ENCODE assay signal across 18 cellular contexts in the genomic region with DNA sequence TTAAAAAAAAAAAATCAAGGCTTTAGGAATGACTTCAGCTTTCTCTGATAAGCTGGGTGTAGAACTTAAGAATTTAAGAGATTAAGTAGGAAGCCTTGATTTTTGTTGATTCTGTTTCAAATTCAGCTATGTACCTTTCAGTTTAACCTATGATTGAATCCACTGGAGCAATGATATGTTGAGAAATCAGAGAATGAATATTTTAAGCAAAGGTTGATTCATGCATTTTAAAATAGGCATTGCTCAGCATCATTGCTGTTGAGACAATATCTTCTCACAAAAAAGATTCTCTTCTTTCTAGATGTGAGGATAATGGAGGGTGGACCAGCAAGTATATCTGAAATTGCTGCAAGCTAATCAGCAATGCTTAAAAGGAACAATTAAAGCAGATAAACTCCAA.
"Had no signal": no experiment of that assay in that cellular context is flagged by ENCODE, and none has a peak within 500 bp of the region (broad histone marks: within the 10 kb centered on the region; RNA-seq: fewer than 3 reads in every experiment).

No MANE protein-coding gene starts in this region.

- H3K9me3 Mint-ChIP-seq: activated CD8-positive, alpha-beta T cell treated with anti-CD3 and anti-CD28 coated beads for 36 hours; activated naive CD8-positive, alpha-beta T cell treated with anti-CD3 and anti-CD28 coated beads, Interleukin-2, amount 10 ng/mL, durations not matched to agents 7 days and 5 days; activated T-cell treated with anti-CD3 and anti-CD28 coated beads, Interleukin-2, amount 50 U/mL, for 72 hours; stimulated activated effector memory CD8-positive, alpha-beta T cell treated with anti-CD3 and anti-CD28 coated beads, Interleukin-12 subunit alpha, Interleukin-12 subunit beta, amount 100 ng/mL, for 72 hours had no signal

- H3K36me3 Mint-ChIP-seq: stimulated activated effector memory CD8-positive, alpha-beta T cell treated with anti-CD3 and anti-CD28 coated beads, Interleukin-12 subunit alpha, Interleukin-12 subunit beta, amount 100 ng/mL, for 72 hours had no signal

- H2AFZ ChIP-seq: hepatocyte, parathyroid adenoma had no signal

- H3K27ac Mint-ChIP-seq: activated CD8-positive, alpha-beta T cell treated with anti-CD3 and anti-CD28 coated beads for 36 hours; activated naive CD8-positive, alpha-beta T cell treated with anti-CD3 and anti-CD28 coated beads, Interleukin-2, amount 10 ng/mL, durations not matched to agents 7 days and 5 days; activated T-cell treated with anti-CD3 and anti-CD28 coated beads, Interleukin-2, amount 50 U/mL, for 72 hours; stimulated activated effector memory CD8-positive, alpha-beta T cell treated with anti-CD3 and anti-CD28 coated beads, Interleukin-12 subunit alpha, Interleukin-12 subunit beta, amount 100 ng/mL, for 72 hours had no signal

- H3K79me2 ChIP-seq: hepatocyte, parathyroid adenoma had no signal

- H3K4me1 ChIP-seq: colonic mucosa had no signal

- H3K4me1 Mint-ChIP-seq: neural crest cell; stimulated activated effector memory CD8-positive, alpha-beta T cell treated with anti-CD3 and anti-CD28 coated beads, Interleukin-12 subunit alpha, Interleukin-12 subunit beta, amount 100 ng/mL, for 72 hours had no signal

- H3K27ac ChIP-seq: cardiac muscle cell, colonic mucosa, parathyroid adenoma, upper lobe of right lung had no signal

- DNase-seq: activated CD4-positive, alpha-beta T cell treated with anti-CD3 and anti-CD28 coated beads for 4 hours; activated CD8-positive, alpha-beta memory T cell treated with anti-CD3 and anti-CD28 coated beads, Interleukin-2, amount 50 U/mL, for 4 hours; activated CD8-positive, alpha-beta T cell treated with anti-CD3 and anti-CD28 coated beads for 36 hours; activated gamma-delta T cell treated with Interleukin-2 at 50 U/mL for 16 hours; activated naive CD8-positive, alpha-beta T cell treated with anti-CD3 and anti-CD28 coated beads, Interleukin-2, amount 10 ng/mL, durations not matched to agents 7 days and 5 days; activated T-cell treated with anti-CD3 and anti-CD28 coated beads, Interleukin-2, amount 50 U/mL, for 72 hours; aorta; colonic mucosa; effector CD4-positive, alpha-beta T cell; retina; substantia nigra; T-helper 1 cell; upper lobe of right lung had no signal

- H3K4me3 Mint-ChIP-seq: activated CD8-positive, alpha-beta T cell treated with anti-CD3 and anti-CD28 coated beads for 36 hours; activated naive CD8-positive, alpha-beta T cell treated with anti-CD3 and anti-CD28 coated beads, Interleukin-2, amount 10 ng/mL, durations not matched to agents 7 days and 5 days; activated T-cell treated with anti-CD3 and anti-CD28 coated beads, Interleukin-2, amount 50 U/mL, for 72 hours; neural crest cell; stimulated activated effector memory CD8-positive, alpha-beta T cell treated with anti-CD3 and anti-CD28 coated beads, Interleukin-12 subunit alpha, Interleukin-12 subunit beta, amount 100 ng/mL, for 72 hours had no signal

- H3K9ac ChIP-seq: parathyroid adenoma had no signal

- H3K27me3 ChIP-seq: cardiac muscle cell, colonic mucosa, hepatocyte, upper lobe of right lung had no signal

- H3K36me3 ChIP-seq: colonic mucosa had no signal

- H3K9me3 ChIP-seq: colonic mucosa, upper lobe of right lung had no signal

- H3K4me2 ChIP-seq: hepatocyte had no signal

- H3K4me3 ChIP-seq: cardiac muscle cell, colonic mucosa, hepatocyte, upper lobe of right lung had no signal

- ATAC-seq: activated CD8-positive, alpha-beta T cell treated with anti-CD3 and anti-CD28 coated beads for 36 hours; activated T-cell treated with anti-CD3 and anti-CD28 coated beads, Interleukin-2, amount 50 U/mL, for 72 hours; stimulated activated effector memory CD8-positive, alpha-beta T cell treated with anti-CD3 and anti-CD28 coated beads, Interleukin-12 subunit alpha, Interleukin-12 subunit beta, amount 100 ng/mL, for 72 hours; upper lobe of right lung had no signal
